Comparison of ENCODE assay signal across 22 cellular contexts in genomic region chr16:54040480-54040879, GRCh38.
DNase-seq lines count a peak whose midpoint lies in the region; ATAC-seq, FAIRE-seq and TF ChIP-seq lines count a peak whose summit lies in the region.
"Had no signal": no experiment of that assay in that cellular context is flagged by ENCODE, and none has a peak within 500 bp of the region (broad histone marks: within the 10 kb centered on the region; RNA-seq: fewer than 3 reads in every experiment).

No MANE protein-coding gene starts in this region.

- H3K56ac ChIP-seq in mesendoderm (ENCODE audit: low read length), result peak overlapping the region; percentile 6

- WGBS in HepG2 (ENCODE audit: low lambda C conversion rate), result 8% methylated on average over 5 of the region's 5 CpGs
- 62% methylated on average over 5 of the region's 5 CpGs for WGBS in right lobe of liver (ENCODE audit: insufficient coverage, low coverage, low lambda C conversion rate, missing lambda C conversion rate)
- no CpG with 5 or more reads among the region's 5 CpGs for WGBS in mesendoderm (ENCODE audit: extremely low coverage, insufficient coverage, low lambda C conversion rate)
- 81 to 86% methylated on average over 3 to 5 of the region's 5 CpGs for WGBS in endodermal cell (ENCODE audit: insufficient coverage in 1 of 2, insufficient read length in 1 of 2), 2 experiments

- H3K9ac ChIP-seq in HepG2 (ENCODE audit: insufficient read depth, low read depth, low read length), result no peak overlapping the region
- no peak overlapping the region for H3K9ac ChIP-seq in mesendoderm (ENCODE audit: low read length)
- no peak overlapping the region for H3K9ac ChIP-seq in endodermal cell (ENCODE audit: extremely low read depth, low read length, poor library complexity, severe bottlenecking)
- H3K9ac ChIP-seq: BLaER1 treated with 17β-estradiol and CSF1 and Interleukin-3, amounts not matched to agents 10 nM and 100 nM had no signal

- no peaks in the 10 kb centered on the region for H3K79me1 ChIP-seq in mesendoderm (ENCODE audit: low read length)

- H3K4me2 ChIP-seq in HepG2 (ENCODE audit: low read depth, low read length) (peak overlapping the region; percentile 33), mesendoderm (ENCODE audit: low read length) (no peak overlapping the region)
- H3K4me2 ChIP-seq: A549; BLaER1 treated with 17β-estradiol and CSF1 and Interleukin-3, amounts not matched to agents 10 nM and 100 nM had no signal

- CTCF ChIA-PET in HepG2 (lab: Yijun Ruan, JAX; ENCODE audit: low intra/inter-chr PET ratio, low total read pairs), result no interaction called here
- CTCF ChIA-PET in HEK293T (lab: Yijun Ruan, JAX), result no interaction called here

- TF ChIP-seq EP300 in HepG2 (IDR thresholded peaks at IDR 0.05; ENCODE audit: low read depth in 2 of 2, low read length in 2 of 2), result peak in 1 of 2 experiments; percentile 62; a peak in 2 of 4 replicates
- TF ChIP-seq EP300 in HepG2 (CRISPR knock-in tag; IDR thresholded peaks at IDR 0.05; ENCODE audit: borderline replicate concordance), result no peak

- peaks cover 39% of the 10 kb centered on the region for H3K36me3 Mint-ChIP-seq in HFFc6 (ENCODE audit: low read depth)
- peaks cover 11% of the 10 kb centered on the region for H3K36me3 Mint-ChIP-seq in endodermal cell (ENCODE audit: low read depth)

- peak; percentile 86 for DNase-seq in HepG2 (ENCODE audit: low spot score)
- DNase-seq in right lobe of liver, result no peak
- no peak for DNase-seq in HFFc6
- DNase-seq in mesendoderm, result peak; percentile 22
- no peak for DNase-seq in endodermal cell
- no peak for DNase-seq in HEK293T (ENCODE audit: extremely low spot score)
- DNase-seq: AML-193; CD4-positive, alpha-beta T cell; CD8-positive, alpha-beta T cell; DMS 273 treated with DMSO at 0.1 percent for 48 hours; DMS153; DMS53; DMS79; GF-D8 had no signal

- no peak overlapping the region for H4K5ac ChIP-seq in mesendoderm (ENCODE audit: low read length)

- H2BK5ac ChIP-seq in mesendoderm (ENCODE audit: low read length), result no peak overlapping the region

- H3K36me3 ChIP-seq in HepG2 (replicated peaks in 1 of 2; ENCODE audit: control insufficient read depth in 1 of 2, insufficient read depth in 2 of 2, low read length in 2 of 2) (no peaks in the 10 kb centered on the region), right lobe of liver (no peaks in the 10 kb centered on the region), mesendoderm (ENCODE audit: control insufficient read depth, insufficient read depth, low read length) (no peaks in the 10 kb centered on the region), endodermal cell (ENCODE audit: control insufficient read depth, insufficient read depth, low read length) (no peaks in the 10 kb centered on the region)

- TF ChIP-seq RAD21 in HepG2 (CRISPR knock-in tag; IDR thresholded peaks at IDR 0.05), result no peak

- TF ChIP-seq CTCF in HepG2 (CRISPR knock-in tag; IDR thresholded peaks at IDR 0.05), result no peak
- no peak for TF ChIP-seq CTCF in right lobe of liver (IDR thresholded peaks at IDR 0.05)
- no peak for TF ChIP-seq CTCF in HFFc6 (IDR thresholded peaks at IDR 0.05)
- no peak for TF ChIP-seq CTCF in endodermal cell (conservative IDR thresholded peaks at IDR 0.05)

- peak overlapping the region; percentile 7; the same call in 1 of the 2 replicates for H3K4me3 Mint-ChIP-seq in HFFc6
- no peak overlapping the region for H3K4me3 Mint-ChIP-seq in endodermal cell
- H3K4me3 Mint-ChIP-seq: B cell; CD4-positive, alpha-beta T cell; CD8-positive, alpha-beta T cell had no signal

- no peak overlapping the region for H3K4ac ChIP-seq in mesendoderm (ENCODE audit: low read depth, low read length)

- H2BK15ac ChIP-seq in mesendoderm (replicated peaks; ENCODE audit: low read depth), result no peak overlapping the region

- H3K27ac ChIP-seq in HepG2 (ENCODE audit: extremely low read length, insufficient read depth, low read length) (peak overlapping the region; percentile 37), right lobe of liver (no peak overlapping the region), mesendoderm (ENCODE audit: low read depth, low read length) (no peak overlapping the region), endodermal cell (ENCODE audit: low read depth, low read length) (no peak overlapping the region)
- H3K27ac ChIP-seq: 22Rv1; A549; BLaER1 treated with 17β-estradiol and CSF1 and Interleukin-3, amounts not matched to agents 10 nM and 100 nM; C4-2B had no signal

- ATAC-seq in HepG2, result peak; percentile 94
- no peak for ATAC-seq in right lobe of liver
- ATAC-seq: A549; CD8-positive, alpha-beta T cell had no signal

- in situ Hi-C loops in HepG2 (cut with HindIII; ENCODE audit: extremely low pct_ligation_motif_present, low pct_unique_long_range_greater_than_20kb), result no loop called here

- H3K27me3 ChIP-seq in HepG2 (ENCODE audit: control insufficient read depth in 1 of 2, insufficient read depth in 2 of 2, low read length in 2 of 2), result no peaks in the 10 kb centered on the region
- H3K27me3 ChIP-seq in right lobe of liver, result no peaks in the 10 kb centered on the region
- no peaks in the 10 kb centered on the region for H3K27me3 ChIP-seq in mesendoderm (ENCODE audit: insufficient read depth, low read length, poor library complexity)
- H3K27me3 ChIP-seq in endodermal cell (ENCODE audit: control insufficient read depth, insufficient read depth, low read length, poor library complexity, severe bottlenecking), result no peaks in the 10 kb centered on the region
- H3K27me3 ChIP-seq: BLaER1 treated with 17β-estradiol and CSF1 and Interleukin-3, amounts not matched to agents 10 nM and 100 nM had no signal

- no peak overlapping the region for H3K23ac ChIP-seq in mesendoderm (ENCODE audit: low read length)

- no peak overlapping the region for H2BK120ac ChIP-seq in mesendoderm (ENCODE audit: low read depth, low read length)

- TF ChIP-seq POLR2A in HepG2 (IDR thresholded peaks at IDR 0.05; ENCODE audit: insufficient read depth in 1 of 2, low read depth in 2 of 2, low read length in 2 of 2), result no peak
- TF ChIP-seq POLR2A in right lobe of liver (IDR thresholded peaks at IDR 0.05), result no peak

- no peaks in the 10 kb centered on the region for H4K20me1 ChIP-seq in HepG2 (ENCODE audit: insufficient read depth, low read length)
- H4K20me1 ChIP-seq: BLaER1 treated with 17β-estradiol and CSF1 and Interleukin-3, amounts not matched to agents 10 nM and 100 nM had no signal

- H3K9me3 ChIP-seq in HepG2 (ENCODE audit: low read length) (no peaks in the 10 kb centered on the region; the same call in 1 of the 2 replicates), right lobe of liver (no peaks in the 10 kb centered on the region), endodermal cell (ENCODE audit: control insufficient read depth, low read length) (peaks cover 24% of the 10 kb centered on the region)

- H3K27me3 Mint-ChIP-seq in HFFc6 (ENCODE audit: insufficient read depth) (peaks cover 3% of the 10 kb centered on the region; the same call in 1 of the 2 replicates), endodermal cell (ENCODE audit: insufficient read depth) (no peaks in the 10 kb centered on the region)
- H3K27me3 Mint-ChIP-seq: B cell; CD4-positive, alpha-beta T cell had no signal

- H3K18ac ChIP-seq in mesendoderm (ENCODE audit: low read length), result no peak overlapping the region

- H2AK5ac ChIP-seq in mesendoderm (ENCODE audit: low read length), result no peak overlapping the region

- BruUV-seq in HepG2 (replicated peaks; lab: Mats Ljungman, UMichigan), result no TSS peak

- POLR2A ChIA-PET in HepG2 (lab: Yijun Ruan, JAX), result interaction anchor here (0.7 to 1.0 kb wide), 2 partner anchors 120 to 140 kb away, joined by 3 to 4 read pairs; no protein-coding TSS in a partner anchor
- POLR2A ChIA-PET in HEK293T (lab: Yijun Ruan, JAX), result no interaction called here

- intact Hi-C loops in HepG2 (cut with micrococcal nuclease; ENCODE audit: unreplicated experiment), result no loop called here
- intact Hi-C loops in right lobe of liver (cut with DNase I), result no loop called here

- H3K4me3 ChIP-seq in HepG2 (replicated peaks in 1 of 3; ENCODE audit: insufficient read depth in 1 of 3, low read depth in 2 of 3, low read length in 3 of 3) (no peak overlapping the region; a peak in 1 of 6 replicates), right lobe of liver (no peak overlapping the region), mesendoderm (ENCODE audit: low read length) (no peak overlapping the region), endodermal cell (ENCODE audit: low read length) (no peak overlapping the region)
- H3K4me3 ChIP-seq: A549; BLaER1 treated with 17β-estradiol and CSF1 and Interleukin-3, amounts not matched to agents 10 nM and 100 nM had no signal

- peak; percentile 87 for FAIRE-seq in HepG2 (lab: Jason Lieb, UNC)
- FAIRE-seq: A549, G401.6, GM12891, GM19239 had no signal

- H3K79me2 ChIP-seq in HepG2 (ENCODE audit: insufficient read depth, low read length), result no peaks in the 10 kb centered on the region
- H3K79me2 ChIP-seq in mesendoderm (ENCODE audit: control insufficient read depth, insufficient read depth, low read length), result no peaks in the 10 kb centered on the region

- H3K9me3 Mint-ChIP-seq in HFFc6, result peaks cover 11% of the 10 kb centered on the region; the same call in 1 of the 2 replicates
- peaks cover 19% of the 10 kb centered on the region for H3K9me3 Mint-ChIP-seq in endodermal cell

- no peak overlapping the region for H2AFZ ChIP-seq in HepG2 (ENCODE audit: low read length)

- H4K8ac ChIP-seq in mesendoderm (ENCODE audit: low read depth, low read length), result no peak overlapping the region

- peaks cover 30% of the 10 kb centered on the region for H3K4me1 ChIP-seq in HepG2 (ENCODE audit: insufficient read depth, low read length)
- no peaks in the 10 kb centered on the region for H3K4me1 ChIP-seq in right lobe of liver
- H3K4me1 ChIP-seq in mesendoderm (ENCODE audit: control insufficient read depth, low read depth, low read length), result peaks cover 2% of the 10 kb centered on the region
- H3K4me1 ChIP-seq in endodermal cell (ENCODE audit: control insufficient read depth, insufficient read depth, low read length), result no peaks in the 10 kb centered on the region
- H3K4me1 ChIP-seq: A549; BLaER1 treated with 17β-estradiol and CSF1 and Interleukin-3, amounts not matched to agents 10 nM and 100 nM had no signal

- H3K4me1 Mint-ChIP-seq in HFFc6 (ENCODE audit: low read depth), result peaks cover 14% of the 10 kb centered on the region
- no peaks in the 10 kb centered on the region for H3K4me1 Mint-ChIP-seq in endodermal cell
- H3K4me1 Mint-ChIP-seq: B cell had no signal

- H3K27ac Mint-ChIP-seq in HFFc6 (no peak overlapping the region), endodermal cell (no peak overlapping the region)
- H3K27ac Mint-ChIP-seq: B cell; CD4-positive, alpha-beta T cell; CD8-positive, alpha-beta T cell had no signal

TF ChIP-seq in HepG2, 621 proteins besides CTCF, POLR2A, EP300 and RAD21 (continues in another document):
- TF ChIP-seq ZBTB21 (CRISPR knock-in tag; IDR thresholded peaks at IDR 0.05), result no peak
- TF ChIP-seq XBP1 (CRISPR knock-in tag; IDR thresholded peaks at IDR 0.05), result no peak

TF ChIP-seq in HEK293T, 16 proteins besides CTCF, POLR2A, EP300 and RAD21 (continues in another document):
- TF ChIP-seq ELF4 (IDR thresholded peaks at IDR 0.05), result no peak
- TF ChIP-seq CTBP1 (IDR thresholded peaks at IDR 0.05; ENCODE audit: borderline replicate concordance), result no peak
- no peak for TF ChIP-seq BHLHE40 (IDR thresholded peaks at IDR 0.05; ENCODE audit: borderline replicate concordance)
- TF ChIP-seq ZNF384 (IDR thresholded peaks at IDR 0.05), result no peak

Comparison
In these comparisons a context has a peak if more than half of its experiments do, and no peak if none do; other contexts are left out.
1. DNase-seq: peak in HepG2 (single experiment) and mesendoderm (single experiment); none in right lobe of liver (0 of 3), HFFc6 (single experiment), endodermal cell (single experiment) and HEK293T (single experiment).